9 cellular contexts compared by ENCODE assay signal in the genomic region with DNA sequence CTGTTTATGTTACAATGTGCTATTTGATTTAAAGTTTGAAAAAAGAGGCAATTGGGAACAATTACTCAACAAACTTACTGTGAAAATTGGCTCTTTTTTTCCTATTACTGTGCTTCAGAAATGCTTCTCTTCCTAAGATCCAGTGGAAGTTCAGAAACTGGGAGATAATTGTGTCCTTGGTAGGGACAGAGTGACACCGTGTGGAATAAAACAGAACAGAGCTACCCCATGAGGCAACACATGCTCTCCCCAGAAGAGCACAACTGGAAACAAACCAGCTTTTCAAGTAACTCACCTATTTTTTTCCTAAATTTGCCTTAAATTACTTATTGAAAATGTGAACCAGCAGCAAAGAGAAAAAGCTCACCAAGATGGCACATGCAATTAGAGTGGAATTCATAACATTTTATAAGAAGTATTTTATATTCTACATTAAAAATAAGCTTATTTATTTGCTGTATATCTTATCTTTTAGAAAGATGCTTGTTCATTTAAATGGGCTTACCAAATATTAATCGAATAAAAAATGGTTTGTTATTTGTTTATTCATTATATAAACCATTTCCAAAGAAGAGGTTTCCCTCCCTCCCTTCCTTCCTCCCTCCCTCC.
DNase-seq lines count a peak whose midpoint lies in the region; ATAC-seq and TF ChIP-seq lines count a peak whose summit lies in the region.
"Had no signal": no experiment of that assay in that cellular context is flagged by ENCODE, and none has a peak within 500 bp of the region (broad histone marks: within the 10 kb centered on the region; RNA-seq: fewer than 3 reads in every experiment).

No MANE protein-coding gene starts in this region.

- no peaks in the 10 kb centered on the region for H3K9me3 Mint-ChIP-seq in stimulated activated memory B cell treated with anti-CD40 and anti-IgM and Interleukin-4, amounts not matched to agents 10 μg/mL and 1 μg/mL and 100 μg/mL, for 72 hours
- peaks cover 0 to 10% (median 2%) of the 10 kb centered on the region in 8 donors for H3K9me3 Mint-ChIP-seq in CD4-positive, alpha-beta memory T cell

- H3K27me3 Mint-ChIP-seq in stimulated activated memory B cell treated with anti-CD40 and anti-IgM and Interleukin-4, amounts not matched to agents 10 μg/mL and 1 μg/mL and 100 μg/mL, for 72 hours, result no peaks in the 10 kb centered on the region
- no peaks in the 10 kb centered on the region for H3K27me3 Mint-ChIP-seq in CD4-positive, alpha-beta memory T cell
- H3K27me3 Mint-ChIP-seq: IgD-negative memory B cell had no signal

- POLR2A ChIA-PET in CD4-positive, alpha-beta memory T cell (lab: Charles Lee; ENCODE audit: partially characterized antibody), result no interaction called here

- no peaks in the 10 kb centered on the region for H3K4me1 Mint-ChIP-seq in stimulated activated memory B cell treated with anti-CD40 and anti-IgM and Interleukin-4, amounts not matched to agents 10 μg/mL and 1 μg/mL and 100 μg/mL, for 72 hours
- no peaks in the 10 kb centered on the region for H3K4me1 Mint-ChIP-seq in CD4-positive, alpha-beta memory T cell

- no peaks in the 10 kb centered on the region for H3K4me1 ChIP-seq in lower lobe of right lung
- H3K4me1 ChIP-seq in CD4-positive, alpha-beta memory T cell (ENCODE audit: insufficient read depth, low read length), result no peaks in the 10 kb centered on the region

- no peak overlapping the region for H3K4me3 Mint-ChIP-seq in stimulated activated memory B cell treated with anti-CD40 and anti-IgM and Interleukin-4, amounts not matched to agents 10 μg/mL and 1 μg/mL and 100 μg/mL, for 72 hours
- H3K4me3 Mint-ChIP-seq in CD4-positive, alpha-beta memory T cell, result no peak overlapping the region
- H3K4me3 Mint-ChIP-seq: IgD-negative memory B cell had no signal

- CTCF ChIA-PET in CD4-positive, alpha-beta memory T cell (lab: Charles Lee; ENCODE audit: partially characterized antibody), result no interaction called here

- no peaks in the 10 kb centered on the region for H3K9me3 ChIP-seq in lower lobe of right lung
- no peaks in the 10 kb centered on the region for H3K9me3 ChIP-seq in CD4-positive, alpha-beta memory T cell (ENCODE audit: control insufficient read depth in 1 of 2, low read length in 2 of 2)

- H3K27me3 ChIP-seq in lower lobe of right lung (ENCODE audit: low read depth), result no peaks in the 10 kb centered on the region
- H3K27me3 ChIP-seq in CD4-positive, alpha-beta memory T cell (ENCODE audit: insufficient read depth, low read length), result no peaks in the 10 kb centered on the region

- H3K4me3 ChIP-seq in lower lobe of right lung, result no peak overlapping the region
- H3K4me3 ChIP-seq in CD4-positive, alpha-beta memory T cell (ENCODE audit: low read length in 2 of 2), result no peak overlapping the region

- peak; percentile 68 for TF ChIP-seq CTCF in lower lobe of right lung (IDR thresholded peaks at IDR 0.05)

- intact Hi-C loops in lower lobe of right lung (cut with DNase I), result no loop called here
- intact Hi-C loops in CD4-positive, alpha-beta memory T cell (cut with micrococcal nuclease), result no loop called here

- H3K36me3 Mint-ChIP-seq in stimulated activated memory B cell treated with anti-CD40 and anti-IgM and Interleukin-4, amounts not matched to agents 10 μg/mL and 1 μg/mL and 100 μg/mL, for 72 hours, result no peaks in the 10 kb centered on the region
- H3K36me3 Mint-ChIP-seq in CD4-positive, alpha-beta memory T cell, result no peaks in the 10 kb centered on the region

- ATAC-seq in lower lobe of right lung (peak; percentile 75 to 86), GM19328 (IDR thresholded peaks at IDR 0.05; ENCODE audit: unreplicated experiment) (no peak), GM18907 (IDR thresholded peaks at IDR 0.05; ENCODE audit: unreplicated experiment) (no peak)
- ATAC-seq in stimulated activated memory B cell treated with anti-CD40 and anti-IgM and Interleukin-4, amounts not matched to agents 10 μg/mL and 1 μg/mL and 100 μg/mL, for 72 hours, result no peak

- H3K27ac ChIP-seq in lower lobe of right lung, result no peak overlapping the region
- H3K27ac ChIP-seq in CD4-positive, alpha-beta memory T cell (ENCODE audit: low read depth, low read length), result no peak overlapping the region

- no peaks in the 10 kb centered on the region for H3K36me3 ChIP-seq in lower lobe of right lung
- H3K36me3 ChIP-seq in CD4-positive, alpha-beta memory T cell (ENCODE audit: insufficient read depth, low read length), result no peaks in the 10 kb centered on the region

- no peak overlapping the region for H3K27ac Mint-ChIP-seq in stimulated activated memory B cell treated with anti-CD40 and anti-IgM and Interleukin-4, amounts not matched to agents 10 μg/mL and 1 μg/mL and 100 μg/mL, for 72 hours
- H3K27ac Mint-ChIP-seq in CD4-positive, alpha-beta memory T cell, result no peak overlapping the region
- H3K27ac Mint-ChIP-seq: IgD-negative memory B cell had no signal

- peak; percentile 38 for DNase-seq in GM04504 (ENCODE audit: low read depth)
- DNase-seq in NCI-H748 (lab: John Stamatoyannopoulos, UW; ENCODE audit: unreplicated experiment), result peak; percentile 71
- peak; percentile 67 to 75 for DNase-seq in dermis microvascular lymphatic vessel endothelial cell (ENCODE audit: low read depth in 2 of 2)
- no peak for DNase-seq in lower lobe of right lung
- DNase-seq in CD4-positive, alpha-beta memory T cell, result no peak

Comparison
In these comparisons a context has a peak if more than half of its experiments do, and no peak if none do; other contexts are left out.
1. DNase-seq: peak in GM04504 (single experiment), NCI-H748 (single experiment) and dermis microvascular lymphatic vessel endothelial cell (2 of 2); none in lower lobe of right lung (single experiment) and CD4-positive, alpha-beta memory T cell (0 of 5).
2. ATAC-seq: peak in lower lobe of right lung (2 of 2); none in GM19328 (single experiment), stimulated activated memory B cell treated with anti-CD40 and anti-IgM and Interleukin-4, amounts not matched to agents 10 μg/mL and 1 μg/mL and 100 μg/mL, for 72 hours (single experiment) and GM18907 (single experiment).